23 cellular contexts compared by ENCODE assay signal in genomic region chr10:12700557-12700874, GRCh38.
A peak's percentile ranks its signal among the peaks of the same experiment; 100 is the strongest.
DNase-seq lines count a peak whose midpoint lies in the region; ATAC-seq and TF ChIP-seq lines count a peak whose summit lies in the region.
"Had no signal": no experiment of that assay in that cellular context is flagged by ENCODE, and none has a peak within 500 bp of the region (broad histone marks: within the 10 kb centered on the region; RNA-seq: fewer than 3 reads in every experiment).

No MANE protein-coding gene starts in this region.

- CTCF ChIA-PET in activated CD8-positive, alpha-beta memory T cell treated with anti-CD3 and anti-CD28 coated beads, Interleukin-2, amount 10 ng/mL, durations not matched to agents 7 days and 5 days (lab: Charles Lee), result interaction anchor here (4.0 kb wide), 1 partner anchor 11 kb away, joined by 16 read pairs; no protein-coding TSS in a partner anchor

- ATAC-seq in activated CD8-positive, alpha-beta memory T cell treated with anti-CD3 and anti-CD28 coated beads, Interleukin-2, amount 10 ng/mL, durations not matched to agents 7 days and 5 days, result no peak
- ATAC-seq in HG02623 (IDR thresholded peaks at IDR 0.05; ENCODE audit: unreplicated experiment), result no peak
- ATAC-seq: heart left ventricle had no signal

- H3K27ac ChIP-seq in dorsolateral prefrontal cortex, result peak overlapping the region in 41 of 59 donors; percentile 2 to 85 (median 49)
- H3K27ac ChIP-seq in temporal lobe (ENCODE audit: low read depth, low read length), result peak overlapping the region; percentile 65
- H3K27ac ChIP-seq: SK-N-MC, upper lobe of right lung, WERI-Rb-1 had no signal

- TF ChIP-seq CTCF in dorsolateral prefrontal cortex (IDR thresholded peaks at IDR 0.05 in 54 of 56, conservative IDR thresholded peaks at IDR 0.05 in 2 of 56; ENCODE audit: low read depth in 1 of 56, partially characterized antibody in 56 of 56), result no peak
- TF ChIP-seq CTCF in osteocyte (IDR thresholded peaks at IDR 0.05), result no peak

- no peaks in the 10 kb centered on the region for H3K27me3 ChIP-seq in dorsolateral prefrontal cortex
- H3K27me3 ChIP-seq: BE2C, heart left ventricle, upper lobe of right lung had no signal

- intact Hi-C loops in dorsolateral prefrontal cortex (cut with DNase I), result no loop called here

- no peaks in the 10 kb centered on the region for H3K9me3 Mint-ChIP-seq in activated CD8-positive, alpha-beta memory T cell treated with anti-CD3 and anti-CD28 coated beads, Interleukin-2, amount 10 ng/mL, durations not matched to agents 7 days and 5 days (ENCODE audit: low read depth)
- peaks cover 4% of the 10 kb centered on the region for H3K9me3 Mint-ChIP-seq in osteocyte (ENCODE audit: unreplicated experiment)
- H3K9me3 Mint-ChIP-seq: activated CD4-positive, alpha-beta T cell treated with anti-CD3 and anti-CD28 coated beads, Interleukin-2, amount 10 ng/mL, durations not matched to agents 24 days and 14 days had no signal

- H3K4me3 Mint-ChIP-seq in activated CD8-positive, alpha-beta memory T cell treated with anti-CD3 and anti-CD28 coated beads, Interleukin-2, amount 10 ng/mL, durations not matched to agents 7 days and 5 days, result no peak overlapping the region
- no peak overlapping the region for H3K4me3 Mint-ChIP-seq in osteocyte (ENCODE audit: unreplicated experiment)
- H3K4me3 Mint-ChIP-seq: stimulated activated naive CD8-positive, alpha-beta T cell treated with anti-CD3 and anti-CD28 coated beads, Interleukin-15, Interleukin-2, amounts not matched to agents 100 ng/mL and 50 ng/mL, for 24 hours had no signal

- peak overlapping the region; percentile 65 for H3K27ac Mint-ChIP-seq in activated CD8-positive, alpha-beta memory T cell treated with anti-CD3 and anti-CD28 coated beads, Interleukin-2, amount 10 ng/mL, durations not matched to agents 7 days and 5 days
- peak overlapping the region; percentile 76 for H3K27ac Mint-ChIP-seq in osteocyte (ENCODE audit: unreplicated experiment)

- H3K36me3 Mint-ChIP-seq in activated CD8-positive, alpha-beta memory T cell treated with anti-CD3 and anti-CD28 coated beads, Interleukin-2, amount 10 ng/mL, durations not matched to agents 7 days and 5 days, result peaks cover 16% of the 10 kb centered on the region
- no peaks in the 10 kb centered on the region for H3K36me3 Mint-ChIP-seq in osteocyte (ENCODE audit: unreplicated experiment)

- H3K4me3 ChIP-seq in dorsolateral prefrontal cortex, result no peak overlapping the region
- H3K4me3 ChIP-seq: heart left ventricle, SK-N-MC, upper lobe of right lung had no signal

- no peak for DNase-seq in activated CD8-positive, alpha-beta memory T cell treated with anti-CD3 and anti-CD28 coated beads, Interleukin-2, amount 10 ng/mL, durations not matched to agents 7 days and 5 days
- DNase-seq in activated CD8-positive, alpha-beta memory T cell treated with anti-CD3 and anti-CD28 coated beads, Interleukin-2, amount 50 U/mL, for 48 hours, result no peak
- DNase-seq in dorsolateral prefrontal cortex, result no peak
- DNase-seq in osteocyte (ENCODE audit: extremely low spot score, unreplicated experiment), result no peak
- DNase-seq in GOT3 (lab: John Stamatoyannopoulos, UW), result no peak
- no peak for DNase-seq in germinal center (ENCODE audit: low spot score)
- DNase-seq: activated CD4-positive, alpha-beta T cell treated with anti-CD3 and anti-CD28 coated beads, Interleukin-2, amount 10 ng/mL, durations not matched to agents 24 days and 14 days; activated CD8-positive, alpha-beta memory T cell treated with anti-CD3 and anti-CD28 coated beads, Interleukin-2, amount 50 U/mL, for 4 hours; BE2C; heart left ventricle; mammary epithelial cell; NCI-H1105 treated with DMSO at 0.1 percent for 48 hours; NCI-H2029; NCI-H226; NCI-H748 treated with DMSO at 0.1 percent for 48 hours; occipital lobe; retina; upper lobe of right lung; WERI-Rb-1 had no signal

- H3K4me1 Mint-ChIP-seq in activated CD8-positive, alpha-beta memory T cell treated with anti-CD3 and anti-CD28 coated beads, Interleukin-2, amount 10 ng/mL, durations not matched to agents 7 days and 5 days, result peaks cover 26% of the 10 kb centered on the region
- peaks cover 65% of the 10 kb centered on the region for H3K4me1 Mint-ChIP-seq in osteocyte (ENCODE audit: unreplicated experiment)

- H3K27me3 Mint-ChIP-seq in activated CD8-positive, alpha-beta memory T cell treated with anti-CD3 and anti-CD28 coated beads, Interleukin-2, amount 10 ng/mL, durations not matched to agents 7 days and 5 days, result no peaks in the 10 kb centered on the region
- H3K27me3 Mint-ChIP-seq in osteocyte (ENCODE audit: unreplicated experiment), result no peaks in the 10 kb centered on the region
- H3K27me3 Mint-ChIP-seq: activated CD4-positive, alpha-beta T cell treated with anti-CD3 and anti-CD28 coated beads, Interleukin-2, amount 10 ng/mL, durations not matched to agents 24 days and 14 days; stimulated activated naive CD8-positive, alpha-beta T cell treated with anti-CD3 and anti-CD28 coated beads, Interleukin-15, Interleukin-2, amounts not matched to agents 100 ng/mL and 50 ng/mL, for 24 hours had no signal
